In the genomic region with DNA sequence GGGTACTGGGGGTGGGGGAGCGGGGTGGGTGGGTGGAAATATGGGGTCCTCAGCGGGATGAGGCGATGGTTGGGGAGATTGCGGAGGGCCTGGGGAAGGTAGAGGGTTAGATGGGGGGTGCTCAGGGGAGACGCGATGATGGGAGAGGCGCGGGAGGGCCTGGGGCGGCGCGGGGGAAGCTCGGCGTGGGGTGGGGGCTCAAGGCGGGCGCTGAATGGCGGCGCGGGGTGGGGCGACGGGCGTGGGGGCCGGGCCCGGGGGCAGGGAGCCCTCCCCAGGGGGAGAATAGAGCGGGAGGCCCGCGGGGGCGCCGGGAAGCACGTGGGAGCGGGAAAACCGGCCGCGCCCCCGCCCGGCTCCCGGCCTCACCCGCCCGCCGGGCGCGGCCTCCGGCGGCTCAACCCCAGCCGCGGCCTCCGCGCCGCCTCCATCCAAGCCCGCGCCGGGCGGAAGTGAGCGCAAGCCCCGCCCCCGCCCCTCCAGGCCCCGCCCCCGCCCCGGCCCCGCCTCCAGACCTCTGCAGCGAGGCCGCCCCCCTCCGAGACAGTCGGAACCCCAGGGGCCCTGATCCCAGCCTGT, we compare ENCODE assay signal across 1 cellular context.
TF ChIP-seq lines count a peak whose summit lies in the region.

FAAP20 (minus strand) TSS at position 454 of the 579 bp plus-strand sequence; CDS start at position 431, 23 bp downstream.

TF ChIP-seq in H1, 55 proteins besides CTCF, POLR2A, EP300 and RAD21:
- TF ChIP-seq PHF8 (conservative IDR thresholded peaks at IDR 0.05; ENCODE audit: low read depth, low read length): peak; percentile 59; the same call in 1 of the 2 replicates
- TF ChIP-seq TAF1 (IDR thresholded peaks at IDR 0.05; ENCODE audit: low read depth, low read length): 0 out of 2 replicates have a peak, but pooled peaks have one; percentile 20
- no peak for TF ChIP-seq YY1 (IDR thresholded peaks at IDR 0.05; ENCODE audit: low read depth, low read length)
